In genomic region chr6:8195040-8195713, GRCh38 we compare ENCODE assay signal across 10 cellular contexts.
DNase-seq lines count a peak whose midpoint lies in the region; ATAC-seq, FAIRE-seq and TF ChIP-seq lines count a peak whose summit lies in the region.
"Had no signal": no experiment of that assay in that cellular context is flagged by ENCODE, and none has a peak within 500 bp of the region (broad histone marks: within the 10 kb centered on the region; RNA-seq: fewer than 3 reads in every experiment).

No MANE protein-coding gene starts in this region.

- WGBS in K562 (ENCODE audit: insufficient coverage, low coverage, missing lambda C conversion rate) = 0% methylated on average over 3 of the region's 3 CpGs

- peaks cover 15% of the 10 kb centered on the region for H3F3A ChIP-seq in neural progenitor cell (ENCODE audit: low read depth)

- H3K36me3 Mint-ChIP-seq in neural progenitor cell = no peaks in the 10 kb centered on the region

- H3K9me3 Mint-ChIP-seq in neural progenitor cell = peaks cover 3% of the 10 kb centered on the region

- POLR2A ChIA-PET in K562 (lab: Yijun Ruan, JAX) = interaction anchor here (0.6 to 0.8 kb wide), 2 partner anchors 20 to 21 kb away, joined by 4 read pairs; no protein-coding TSS in a partner anchor

- H3K9ac ChIP-seq in K562 (ENCODE audit: insufficient read depth in 1 of 2, low read depth in 2 of 2, low read length in 2 of 2) (no peak overlapping the region), neural progenitor cell (no peak overlapping the region)

- H3K9me3 ChIP-seq in K562 (replicated peaks; ENCODE audit: control insufficient read depth, insufficient read depth, low read depth, low read length) = no peaks in the 10 kb centered on the region
- H3K9me3 ChIP-seq in neural progenitor cell (ENCODE audit: low read depth) = no peaks in the 10 kb centered on the region

- no peak overlapping the region for H2AFZ ChIP-seq in K562 (ENCODE audit: low read depth, low read length)
- H2AFZ ChIP-seq in neural progenitor cell (replicated peaks) = peak overlapping the region; percentile 10

- no peaks in the 10 kb centered on the region for H3K4me1 ChIP-seq in K562 (replicated peaks in 1 of 2; ENCODE audit: control insufficient read depth in 2 of 2, insufficient read depth in 2 of 2, low read length in 2 of 2)
- peaks cover 31% of the 10 kb centered on the region for H3K4me1 ChIP-seq in neural progenitor cell

- no peaks in the 10 kb centered on the region for H3K27me3 Mint-ChIP-seq in neural progenitor cell (ENCODE audit: insufficient read depth, low read depth)

- H3K27me3 ChIP-seq in H7 (ENCODE audit: control insufficient read depth, insufficient read depth, low read length) (no peaks in the 10 kb centered on the region), K562 (ENCODE audit: control insufficient read depth in 2 of 2, insufficient read depth in 2 of 2, low read length in 2 of 2) (peaks cover 3 to 4% of the 10 kb centered on the region in 2 experiments; a peak in 2 of 5 replicates), neural progenitor cell (no peaks in the 10 kb centered on the region)

- no TSS peak for BruUV-seq in K562 (replicated peaks; lab: Mats Ljungman, UMichigan)

- H3K4me3 ChIP-seq in H7 (ENCODE audit: insufficient read depth, low read depth, low read length) = no peak overlapping the region
- no peak overlapping the region for H3K4me3 ChIP-seq in K562
- no peak overlapping the region for H3K4me3 ChIP-seq in neural progenitor cell

- H3K36me3 ChIP-seq in H7 (replicated peaks; ENCODE audit: control insufficient read depth, insufficient read depth, low read length) = no peaks in the 10 kb centered on the region
- H3K36me3 ChIP-seq in K562 (ENCODE audit: control insufficient read depth, insufficient read depth, low read length) = no peaks in the 10 kb centered on the region
- no peaks in the 10 kb centered on the region for H3K36me3 ChIP-seq in neural progenitor cell

- H3K79me2 ChIP-seq in K562 (ENCODE audit: control insufficient read depth, insufficient read depth, low read length) (no peaks in the 10 kb centered on the region), neural progenitor cell (ENCODE audit: low read depth) (no peaks in the 10 kb centered on the region)

- DNase-seq in NCI-H748 (lab: John Stamatoyannopoulos, UW; ENCODE audit: unreplicated experiment) (peak; percentile 41), NCI-H748 treated with DMSO at 0.1 percent for 48 hours (lab: John Stamatoyannopoulos, UW) (no peak), H7 (peak; percentile 33), K562 (ENCODE audit: extremely low read depth in 1 of 4, low spot score in 3 of 4) (peak in 1 of 4 experiments; percentile 12), neural progenitor cell (ENCODE audit: low spot score) (peak; percentile 54), G401 (ENCODE audit: low spot score) (no peak), NCI-H187 (lab: John Stamatoyannopoulos, UW) (no peak)
- DNase-seq: stimulated activated CD4-positive, alpha-beta T cell treated with anti-CD3 and anti-CD28 coated beads, Interleukin-4, amount 100 ng/mL, for 4 hours; T1000 had no signal

- CTCF ChIA-PET in K562 (lab: Yijun Ruan, JAX; ENCODE audit: low intra/inter-chr PET ratio) = no interaction called here

- no peak overlapping the region for H3K4me2 ChIP-seq in K562 (ENCODE audit: insufficient read depth, low read length)
- H3K4me2 ChIP-seq in neural progenitor cell = peak overlapping the region; percentile 23

- TF ChIP-seq RAD21 in K562 (CRISPR knock-in tag; conservative IDR thresholded peaks at IDR 0.05 in 1 of 2, IDR thresholded peaks at IDR 0.05 in 1 of 2) = peak in 1 of 2 experiments; percentile 30; a peak in 2 of 4 replicates

- intact Hi-C loops in K562 (cut with micrococcal nuclease) = no loop called here

- no peak overlapping the region for H3K4me3 Mint-ChIP-seq in neural progenitor cell

- peaks cover 36% of the 10 kb centered on the region for H3K4me1 Mint-ChIP-seq in neural progenitor cell

- ATAC-seq in K562 (peak; percentile 68; the same call in 1 of the 3 replicates), GM21526 (IDR thresholded peaks at IDR 0.05; ENCODE audit: low FRiP score, unreplicated experiment) (no peak)

- peak; percentile 23 for FAIRE-seq in K562 (lab: Jason Lieb, UNC)

- no peak for TF ChIP-seq POLR2A in K562 (conservative IDR thresholded peaks at IDR 0.05)

- TF ChIP-seq EP300 in K562 (IDR thresholded peaks at IDR 0.05; ENCODE audit: low read length) = no peak

- TF ChIP-seq CTCF in K562 (IDR thresholded peaks at IDR 0.05 in 2 of 3, conservative IDR thresholded peaks at IDR 0.05 in 1 of 3; ENCODE audit: insufficient read depth in 2 of 3, low read depth in 1 of 3, low read length in 3 of 3) (peak; percentile 8 to 39 (median 37); a peak in 3 of 6 replicates), neural progenitor cell (IDR thresholded peaks at IDR 0.05) (peak; percentile 49)

- no peaks in the 10 kb centered on the region for H3K9me1 ChIP-seq in K562 (ENCODE audit: control insufficient read depth, insufficient read depth, low read length)

- H3K27ac ChIP-seq in K562 (ENCODE audit: extremely low read depth, low read depth, low read length) (no peak overlapping the region), neural progenitor cell (peak overlapping the region; percentile 42)

- H4K20me1 ChIP-seq in K562 (replicated peaks; ENCODE audit: control insufficient read depth, insufficient read depth, low read length) (no peaks in the 10 kb centered on the region), neural progenitor cell (ENCODE audit: low read depth) (no peaks in the 10 kb centered on the region)

- in situ Hi-C loops in K562 (cut with MboI) = no loop called here
- in situ Hi-C loops in G401 (cut with HindIII; ENCODE audit: low sequenced_read_pairs) = no loop called here

- H3K27ac Mint-ChIP-seq in neural progenitor cell = peak overlapping the region; percentile 95

TF ChIP-seq in K562, 482 proteins besides CTCF, POLR2A, EP300 and RAD21 (continues in another document):
- no peak for TF ChIP-seq KDM4B (IDR thresholded peaks at IDR 0.05; ENCODE audit: borderline replicate concordance in 2 of 2, low read depth in 1 of 2)
- TF ChIP-seq, protein P1, sequence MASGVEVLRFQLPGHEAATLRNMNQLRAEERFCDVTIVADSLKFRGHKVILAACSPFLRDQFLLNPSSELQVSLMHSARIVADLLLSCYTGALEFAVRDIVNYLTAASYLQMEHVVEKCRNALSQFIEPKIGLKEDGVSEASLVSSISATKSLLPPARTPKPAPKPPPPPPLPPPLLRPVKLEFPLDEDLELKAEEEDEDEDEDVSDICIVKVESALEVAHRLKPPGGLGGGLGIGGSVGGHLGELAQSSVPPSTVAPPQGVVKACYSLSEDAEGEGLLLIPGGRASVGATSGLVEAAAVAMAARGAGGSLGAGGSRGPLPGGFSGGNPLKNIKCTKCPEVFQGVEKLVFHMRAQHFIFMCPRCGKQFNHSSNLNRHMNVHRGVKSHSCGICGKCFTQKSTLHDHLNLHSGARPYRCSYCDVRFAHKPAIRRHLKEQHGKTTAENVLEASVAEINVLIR (CRISPR knock-in tag; IDR thresholded peaks at IDR 0.05) = no peak
- TF ChIP-seq FOXJ3 (CRISPR knock-in tag; IDR thresholded peaks at IDR 0.05) = no peak
- TF ChIP-seq ZNF124 (CRISPR knock-in tag; IDR thresholded peaks at IDR 0.05) = no peak
- TF ChIP-seq E2F4 (CRISPR knock-in tag; IDR thresholded peaks at IDR 0.05; ENCODE audit: low read depth) = no peak
- no peak for TF ChIP-seq MEIS2 (IDR thresholded peaks at IDR 0.05; ENCODE audit: partially characterized antibody)
- no peak for TF ChIP-seq ATF2 (CRISPR knock-in tag; IDR thresholded peaks at IDR 0.05)
- no peak for TF ChIP-seq ZNF586 (CRISPR knock-in tag; conservative IDR thresholded peaks at IDR 0.05)

Comparison
In these comparisons a context has a peak if more than half of its experiments do, and no peak if none do; other contexts are left out.
1. DNase-seq: peak in NCI-H748 (single experiment), H7 (single experiment) and neural progenitor cell (single experiment); none in NCI-H748 treated with DMSO at 0.1 percent for 48 hours (single experiment), G401 (single experiment) and NCI-H187 (0 of 2).